In the genomic region with DNA sequence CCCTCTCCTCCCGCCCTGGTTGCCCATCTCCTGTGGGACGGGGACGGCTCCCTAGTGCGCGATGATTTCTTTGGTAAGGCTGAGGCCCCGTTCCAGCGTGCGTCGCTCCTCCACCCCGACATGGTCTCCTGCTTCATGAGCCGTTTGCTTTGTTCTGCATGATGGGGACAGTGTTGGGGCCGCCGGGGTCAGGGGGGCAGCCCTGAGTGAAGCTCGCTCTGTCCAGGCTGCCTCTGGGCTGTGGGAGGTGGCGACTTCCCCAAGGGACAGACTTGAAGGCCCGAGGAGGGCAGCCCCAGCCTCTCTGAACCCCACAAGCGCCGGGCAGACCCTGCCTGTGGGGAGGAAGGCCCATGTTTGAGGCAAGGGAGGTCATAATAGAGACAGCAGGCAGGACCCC, we compare ENCODE assay signal across 18 cellular contexts.
"Had no signal": no experiment of that assay in that cellular context is flagged by ENCODE, and none has a peak within 500 bp of the region (broad histone marks: within the 10 kb centered on the region; RNA-seq: fewer than 3 reads in every experiment).

No MANE protein-coding gene starts in this region.

- ATAC-seq: foreskin keratinocyte; left cardiac atrium; natural killer cell treated with Interleukin-12 subunit alpha and Interleukin-12 subunit beta and Interleukin-15 and Interleukin-18, amount 100 ng/mL, for 72 hours; sciatic nerve had no signal

- H3K9me3 Mint-ChIP-seq: memory B cell; natural killer cell treated with Interleukin-12 subunit alpha and Interleukin-12 subunit beta and Interleukin-15 and Interleukin-18, amount 100 ng/mL, for 72 hours; type B pancreatic cell had no signal

- H3K4me3 Mint-ChIP-seq: memory B cell; natural killer cell treated with Interleukin-12 subunit alpha and Interleukin-12 subunit beta and Interleukin-15 and Interleukin-18, amount 100 ng/mL, for 72 hours; type B pancreatic cell had no signal

- H3K27ac ChIP-seq: foreskin keratinocyte, left ventricle myocardium inferior, lower lobe of right lung, suprapubic skin, thyroid gland had no signal

- DNase-seq: colonic mucosa; dermis blood vessel endothelial cell; erythroblast; foreskin keratinocyte; kidney; left cardiac atrium; left ventricle myocardium inferior; lower lobe of right lung; midbrain; stimulated activated CD4-positive, alpha-beta T cell treated with anti-CD3 and anti-CD28 coated beads, Interleukin-2, amount 100 ng/mL, for 24 hours; stimulated activated CD4-positive, alpha-beta T cell treated with anti-CD3 and anti-CD28 coated beads, Interleukin-4, amount 100 ng/mL, for 4 hours; stimulated activated naive CD4-positive, alpha-beta T cell; thyroid gland had no signal

- H3K27me3 ChIP-seq: colonic mucosa, foreskin keratinocyte, suprapubic skin, thyroid gland had no signal

- H3K36me3 Mint-ChIP-seq: natural killer cell treated with Interleukin-12 subunit alpha and Interleukin-12 subunit beta and Interleukin-15 and Interleukin-18, amount 100 ng/mL, for 72 hours; type B pancreatic cell had no signal

- H3K27ac Mint-ChIP-seq: memory B cell; natural killer cell treated with Interleukin-12 subunit alpha and Interleukin-12 subunit beta and Interleukin-15 and Interleukin-18, amount 100 ng/mL, for 72 hours; type B pancreatic cell had no signal

- H3K4me1 Mint-ChIP-seq: memory B cell had no signal

- H3K9me3 ChIP-seq: colonic mucosa, left ventricle myocardium inferior, lower lobe of right lung, suprapubic skin, thyroid gland had no signal

- H3K27me3 Mint-ChIP-seq: memory B cell; natural killer cell treated with Interleukin-12 subunit alpha and Interleukin-12 subunit beta and Interleukin-15 and Interleukin-18, amount 100 ng/mL, for 72 hours; type B pancreatic cell had no signal

- H3K36me3 ChIP-seq: colonic mucosa had no signal

- H3K4me1 ChIP-seq: left ventricle myocardium inferior, lower lobe of right lung, thyroid gland had no signal

- H3K4me3 ChIP-seq: colonic mucosa, left ventricle myocardium inferior, lower lobe of right lung, suprapubic skin, thyroid gland had no signal
